8 cellular contexts compared by ENCODE assay signal in genomic region chr10:68073631-68074403, GRCh38. TPM values are rescaled to one million over a fixed set of nuclear protein-coding genes. Genes with fewer than 3 reads are reported as not detected.
DNase-seq lines count a peak whose midpoint lies in the region; ATAC-seq and TF ChIP-seq lines count a peak whose summit lies in the region.

No MANE protein-coding gene starts in this region.

- no peak for TF ChIP-seq RAD21 in HCT116 (IDR thresholded peaks at IDR 0.05; ENCODE audit: low read depth)

- DNase-seq in AG09309 (ENCODE audit: low read depth) (no peak), HCT116 (ENCODE audit: low read depth, low spot score) (no peak), adipocyte (ENCODE audit: low read depth) (peak; percentile 63), iris pigment epithelial cell (ENCODE audit: low read depth) (peak; percentile 39)

- H3K27me3 ChIP-seq in HCT116 (ENCODE audit: insufficient read depth, low read length) = no peaks in the 10 kb centered on the region
- no peaks in the 10 kb centered on the region for H3K27me3 ChIP-seq in adipocyte (replicated peaks; ENCODE audit: control insufficient read depth, insufficient read depth, low read length)
- H3K27me3 ChIP-seq in subcutaneous abdominal adipose tissue (ENCODE audit: control insufficient read depth in 5 of 5, insufficient read depth in 4 of 5, low read length in 5 of 5) = no peaks in the 10 kb centered on the region

- H3K27ac ChIP-seq in HCT116 (ENCODE audit: low read depth, low read length) (peak overlapping the region; percentile 94; the same call in 1 of the 2 replicates), subcutaneous abdominal adipose tissue (ENCODE audit: low read depth, low read length) (peak overlapping the region; percentile 97)

- no peak for TF ChIP-seq POLR2A in HCT116 (IDR thresholded peaks at IDR 0.05; ENCODE audit: borderline replicate concordance, extremely low read depth, insufficient read depth, insufficient read length)

- peaks cover 62% of the 10 kb centered on the region for H3K79me2 ChIP-seq in HCT116 (ENCODE audit: insufficient read depth, low read length)

- H3K36me3 ChIP-seq in HCT116 (ENCODE audit: control insufficient read depth in 1 of 2, insufficient read depth in 2 of 2, low read length in 2 of 2) (peaks cover 4 to 6% of the 10 kb centered on the region in 2 experiments; a peak in 2 of 4 replicates), adipocyte (ENCODE audit: control insufficient read depth, insufficient read depth, low read length, severe bottlenecking) (peaks cover 8% of the 10 kb centered on the region), subcutaneous abdominal adipose tissue (ENCODE audit: control insufficient read depth in 5 of 5, insufficient read depth in 5 of 5, low read length in 5 of 5) (peaks cover 0 to 4% (median 0%) of the 10 kb centered on the region in 5 donors)

- H3K9me2 ChIP-seq in HCT116 (ENCODE audit: insufficient read depth) = no peaks in the 10 kb centered on the region

- POLR2A ChIA-PET in HCT116 (lab: Charles Lee) = no interaction called here

- H3K4me3 ChIP-seq in AG09309 (ENCODE audit: control insufficient read depth, low read depth, low read length) = peak overlapping the region; percentile 72
- peak overlapping the region; percentile 89 to 95 for H3K4me3 ChIP-seq in HCT116 (replicated peaks in 1 of 2; ENCODE audit: low read depth in 1 of 2, low read length in 2 of 2)
- peak overlapping the region; percentile 99 for H3K4me3 ChIP-seq in adipocyte (ENCODE audit: low read length)
- H3K4me3 ChIP-seq in subcutaneous abdominal adipose tissue (ENCODE audit: low read depth in 1 of 5, low read length in 5 of 5) = peak overlapping the region; percentile 83 to 96 (median 87)

- H3K9me3 ChIP-seq in HCT116 (ENCODE audit: control insufficient read depth in 1 of 2, insufficient read depth in 1 of 2, low read depth in 1 of 2, low read length in 2 of 2) (no peaks in the 10 kb centered on the region), adipocyte (ENCODE audit: control insufficient read depth, low read length) (no peaks in the 10 kb centered on the region), subcutaneous abdominal adipose tissue (ENCODE audit: control insufficient read depth in 5 of 5, low read length in 5 of 5) (no peaks in the 10 kb centered on the region)

- CTCF ChIA-PET in HCT116 (lab: Charles Lee) = no interaction called here

- no peak for ATAC-seq in HCT116
- ATAC-seq in GM18907 (IDR thresholded peaks at IDR 0.05; ENCODE audit: unreplicated experiment) = no peak
- no peak for ATAC-seq in GM21381 (IDR thresholded peaks at IDR 0.05; ENCODE audit: unreplicated experiment)
- ATAC-seq in GM18498 (IDR thresholded peaks at IDR 0.05; ENCODE audit: unreplicated experiment) = no peak

- intact Hi-C loops in HCT116 (cut with micrococcal nuclease) = no loop called here

- peak overlapping the region; percentile 96 for H3K9ac ChIP-seq in HCT116 (ENCODE audit: low read length)
- H3K9ac ChIP-seq in adipocyte (ENCODE audit: low read length) = peak overlapping the region; percentile 98
- H3K9ac ChIP-seq in subcutaneous abdominal adipose tissue (ENCODE audit: low read length in 5 of 5) = peak overlapping the region; percentile 82 to 99 (median 96)

- RAD21 ChIA-PET in HCT116 (lab: Charles Lee; ENCODE audit: low non-redundant PET in 1 of 2, low total read pairs in 2 of 2, uncharacterized antibody in 2 of 2, unreplicated experiment in 2 of 2) = no interaction called here

- H3K4me1 ChIP-seq in HCT116 (ENCODE audit: control insufficient read depth in 1 of 2, insufficient read depth in 2 of 2, low read length in 2 of 2) (peaks cover 9 to 17% of the 10 kb centered on the region in 2 experiments), adipocyte (ENCODE audit: control insufficient read depth, insufficient read depth, low read length) (peaks cover 38% of the 10 kb centered on the region), subcutaneous abdominal adipose tissue (ENCODE audit: control insufficient read depth in 5 of 5, insufficient read depth in 5 of 5, low read length in 5 of 5) (peaks cover 4 to 41% (median 34%) of the 10 kb centered on the region in 5 donors)

- peak overlapping the region; percentile 91 for H3K4me2 ChIP-seq in HCT116 (ENCODE audit: low read length)

- TF ChIP-seq CTCF in AG09309 (IDR thresholded peaks at IDR 0.05; ENCODE audit: control insufficient read depth, insufficient read depth, low read depth, low read length, missing control alignments) = no peak
- no peak for TF ChIP-seq CTCF in HCT116 (IDR thresholded peaks at IDR 0.05 in 2 of 3, conservative IDR thresholded peaks at IDR 0.05 in 1 of 3; ENCODE audit: borderline replicate concordance in 1 of 3, insufficient read depth in 1 of 3, low read depth in 2 of 3, low read length in 2 of 3)

- H2AFZ ChIP-seq in HCT116 (ENCODE audit: low read depth, low read length, poor library complexity, severe bottlenecking) = no peak overlapping the region

- no peaks in the 10 kb centered on the region for H4K20me1 ChIP-seq in HCT116 (ENCODE audit: insufficient read depth)

- BruUV-seq in HCT116 (replicated peaks; lab: Mats Ljungman, UMichigan) = TSS peak; percentile 53

TF ChIP-seq in HCT116, 20 proteins besides CTCF, POLR2A, EP300 and RAD21:
- TF ChIP-seq ZNF274 (IDR thresholded peaks at IDR 0.05; ENCODE audit: low read depth, low read length) = no peak
- no peak for TF ChIP-seq TCF7L2 (IDR thresholded peaks at IDR 0.05; ENCODE audit: borderline replicate concordance, extremely low read depth, insufficient read depth, insufficient read length)

RNA-seq across cellular contexts. Expression of gene HERC4, which starts 1.3 kb away (rescaled TPM):
- 36.5 TPM for total RNA-seq in HCT116 (2021; ENCODE audit: unreplicated experiment)
- 6.2 and 8.2 TPM in 2 replicates for polyA plus RNA-seq in HCT116 (2012)

RNA-seq across cellular contexts. Expression of gene MYPN, which starts 35.5 kb away (rescaled TPM):
- 0.34 TPM for total RNA-seq in HCT116 (2021; ENCODE audit: unreplicated experiment)
- 0.06 and 0.09 TPM in 2 replicates for polyA plus RNA-seq in HCT116 (2012)

Comparison
In these comparisons a context has a peak if more than half of its experiments do, and no peak if none do; other contexts are left out.
1. DNase-seq: peak in adipocyte (single experiment) and iris pigment epithelial cell (single experiment); none in AG09309 (single experiment) and HCT116 (single experiment).
2. Peak in every context shown above with its lines, with median percentiles within 50 percentile points of each other: H3K4me3 ChIP-seq and H3K9ac ChIP-seq.